ENCODE assay signal across 8 cellular contexts in the genomic region with DNA sequence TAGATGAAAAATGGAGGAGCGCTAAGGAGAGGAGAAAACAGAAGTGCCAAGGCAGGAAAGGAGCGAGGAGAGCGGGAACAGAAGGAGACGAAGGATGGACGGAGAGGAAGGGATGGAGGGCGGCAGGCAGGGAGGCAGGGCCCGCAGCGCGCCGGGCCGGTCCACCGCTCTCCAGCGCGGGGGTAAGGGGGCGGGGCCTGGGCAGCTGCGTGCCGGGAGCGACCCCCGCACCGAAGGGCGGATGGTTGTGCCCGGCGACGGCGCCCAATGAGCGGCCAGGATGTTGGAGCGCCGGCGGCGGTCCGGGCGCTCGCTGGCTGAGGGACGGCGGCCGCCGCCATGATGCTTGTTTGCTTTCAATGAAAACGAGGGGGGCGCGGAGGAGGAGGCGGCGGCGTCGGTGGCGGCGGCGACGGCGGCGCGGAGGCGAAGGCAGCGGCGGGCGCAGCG. TPM values are rescaled to one million over a fixed set of nuclear protein-coding genes. Genes with fewer than 3 reads are reported as not detected.
DNase-seq lines count a peak whose midpoint lies in the region; ATAC-seq and TF ChIP-seq lines count a peak whose summit lies in the region.

A gene (plus strand): TSS at position 320 of the 450 bp plus-strand sequence. CDS start 34,898 bp downstream, outside the sequence.

- H3K4me2 ChIP-seq in H9 (ENCODE audit: insufficient read depth, insufficient read length, low read length): peak within 1 kb of the TSS; percentile 93

- H2BK12ac ChIP-seq in H9 (ENCODE audit: insufficient read length, low read depth, low read length): no peak within 1 kb of the TSS

- no peak within 1 kb of the TSS for H2BK20ac ChIP-seq in H9 (ENCODE audit: low read depth, low read length, poor library complexity, severe bottlenecking)

- no peak within 1 kb of the TSS for H3K23ac ChIP-seq in H9 (ENCODE audit: insufficient read length, low read depth, low read length)

- no peaks in the 10 kb centered on the region for H3K27me3 ChIP-seq in H9 (ENCODE audit: insufficient read depth, low read length)

- H3K4me3 Mint-ChIP-seq in H9: peak within 1 kb of the TSS; percentile 86 to 93
- H3K4me3 Mint-ChIP-seq in nephron: peak within 1 kb of the TSS; percentile 92 to 93 (median 92)

- H4K20me1 ChIP-seq in H9 (ENCODE audit: control insufficient read depth, insufficient read depth, insufficient read length): no peaks in the 10 kb centered on the region

- peaks cover 6% of the 10 kb centered on the region; the same call in 1 of the 2 replicates for H3K4me1 ChIP-seq in H9 (ENCODE audit: insufficient read depth, low read length)

- H3K27ac Mint-ChIP-seq in H9 (peak within 1 kb of the TSS; percentile 95 to 98 (median 97)), nephron (peak within 1 kb of the TSS; percentile 76 to 99 (median 98))

- H3K36me3 Mint-ChIP-seq in H9 (ENCODE audit: insufficient read depth in 1 of 3, low read depth in 3 of 3): peaks cover 28 to 50% (median 49%) of the 10 kb centered on the region in 3 experiments
- H3K36me3 Mint-ChIP-seq in nephron (ENCODE audit: low read depth): peaks cover 18% of the 10 kb centered on the region

- H2BK5ac ChIP-seq in H9 (ENCODE audit: insufficient read length, low read length): no peak within 1 kb of the TSS

- no peak within 1 kb of the TSS for H2BK15ac ChIP-seq in H9 (ENCODE audit: low read depth, low read length)

- H3K9me3 Mint-ChIP-seq in H9: peaks cover 7 to 20% of the 10 kb centered on the region in 2 experiments; a peak in 4 of 5 replicates
- H3K9me3 Mint-ChIP-seq in nephron: peaks cover 2% of the 10 kb centered on the region

- peak within 1 kb of the TSS; percentile 55 for H4K5ac ChIP-seq in H9 (ENCODE audit: insufficient read length, low read depth, low read length)

- H3K4ac ChIP-seq in H9 (ENCODE audit: low read depth, low read length): no peak within 1 kb of the TSS; the same call in 1 of the 2 replicates

- peaks cover 6% of the 10 kb centered on the region for H3K23me2 ChIP-seq in H9 (ENCODE audit: insufficient read length, low read depth, low read length, poor library complexity, severe bottlenecking)

- H2AK5ac ChIP-seq in H9 (ENCODE audit: insufficient read length, low read length): no peak within 1 kb of the TSS

- peak within 1 kb of the TSS; percentile 95 for H3K9ac ChIP-seq in H9 (ENCODE audit: extremely low read depth, insufficient read length, low read length)

- peaks cover 35% of the 10 kb centered on the region for H3K79me2 ChIP-seq in H9 (ENCODE audit: insufficient read depth, low read length)

- no peaks in the 10 kb centered on the region for H3K9me3 ChIP-seq in H9 (ENCODE audit: control insufficient read depth, low read depth, low read length)

- H3K56ac ChIP-seq in H9 (ENCODE audit: insufficient read length, low read depth, low read length): no peak within 1 kb of the TSS

- H3K4me1 Mint-ChIP-seq in H9: peaks cover 34 to 41% of the 10 kb centered on the region in 2 experiments
- H3K4me1 Mint-ChIP-seq in nephron: peaks cover 28% of the 10 kb centered on the region

- H3K4me3 ChIP-seq in fibroblast of the aortic adventitia (ENCODE audit: low read depth, low read length): peak within 1 kb of the TSS; percentile 85

- H2BK120ac ChIP-seq in H9 (ENCODE audit: low read depth, low read length, poor library complexity, severe bottlenecking): peak within 1 kb of the TSS; percentile 91

- H3T11ph ChIP-seq in H9 (ENCODE audit: low read length): no peak within 1 kb of the TSS

- whole genome bisulfite sequencing in H9 (ENCODE audit: extremely low coverage, insufficient read length, low lambda C conversion rate): no CpG with 5 or more reads among the region's 56 CpGs

- H4K8ac ChIP-seq in H9 (replicated peaks; ENCODE audit: insufficient read length, low read depth, low read length): no peak within 1 kb of the TSS

- no peaks in the 10 kb centered on the region for H3K27me3 Mint-ChIP-seq in H9 (ENCODE audit: low read depth)
- no peaks in the 10 kb centered on the region for H3K27me3 Mint-ChIP-seq in nephron (ENCODE audit: low read depth)

- no peak within 1 kb of the TSS for H2AFZ ChIP-seq in H9 (ENCODE audit: low read length)

- TF ChIP-seq CTCF in H9 (conservative IDR thresholded peaks at IDR 0.05): no peak
- no peak for TF ChIP-seq CTCF in fibroblast of the aortic adventitia (IDR thresholded peaks at IDR 0.05; ENCODE audit: insufficient read depth, low read length)
- no peak for TF ChIP-seq CTCF in nephron (IDR thresholded peaks at IDR 0.05; ENCODE audit: unreplicated experiment in 3 of 3)

- H3K27ac ChIP-seq in H9 (ENCODE audit: insufficient read length, low read depth, low read length): no peak within 1 kb of the TSS

- H3K14ac ChIP-seq in H9 (ENCODE audit: insufficient read depth, low read length): peak within 1 kb of the TSS; percentile 100

- peaks cover 5% of the 10 kb centered on the region for H3K79me1 ChIP-seq in H9 (ENCODE audit: insufficient read depth, low read depth, low read length, poor library complexity, severe bottlenecking)

- H3K18ac ChIP-seq in H9 (ENCODE audit: insufficient read length, low read depth, low read length): peak within 1 kb of the TSS; percentile 99

- ATAC-seq in stimulated activated naive CD8-positive, alpha-beta T cell treated with anti-CD3 and anti-CD28 coated beads, Interleukin-15, Interleukin-2, amounts not matched to agents 100 U/mL and 50 U/mL, for 24 hours: peak; percentile 94

- H4K91ac ChIP-seq in H9 (ENCODE audit: insufficient read length, low read depth, low read length): no peak within 1 kb of the TSS

- DNase-seq in ELR (ENCODE audit: low read depth) (peak; percentile 89), H9 (peak; percentile 93), M059J (ENCODE audit: low read depth) (peak; percentile 87), SHP77 (lab: John Stamatoyannopoulos, UW) (peak; percentile 81 to 83), fibroblast of the aortic adventitia (ENCODE audit: low read depth) (peak; percentile 89)
- DNase-seq in activated effector memory CD4-positive, alpha-beta T cell treated with Interleukin-2 at 50 U/mL for 16 hours: peak; percentile 94
- DNase-seq in stimulated activated naive CD8-positive, alpha-beta T cell treated with anti-CD3 and anti-CD28 coated beads, Interleukin-15, Interleukin-2, amounts not matched to agents 100 U/mL and 50 U/mL, for 24 hours: peak; percentile 97

RNA-seq across cellular contexts. Expression of the gene that starts here (rescaled TPM):
- total RNA-seq in H9 (2021) (41.7 and 45.0 TPM in 2 replicates), fibroblast of the aortic adventitia (ENCODE audit: low replicate concordance) (9.8 and 12.1 TPM in 2 replicates)
- total RNA-seq in M059J (2014; rRNA removed; shearing (Covaris generic)): 14.9 and 22.2 TPM in 2 replicates
